In genomic region chr2:219713110-219713509, GRCh38 we compare ENCODE assay signal across 9 cellular contexts.
DNase-seq lines count a peak whose midpoint lies in the region; ATAC-seq and TF ChIP-seq lines count a peak whose summit lies in the region.
"Had no signal": no experiment of that assay in that cellular context is flagged by ENCODE, and none has a peak within 500 bp of the region (broad histone marks: within the 10 kb centered on the region; RNA-seq: fewer than 3 reads in every experiment).

No MANE protein-coding gene starts in this region.

- H4K91ac ChIP-seq in neuronal stem cell (ENCODE audit: low read depth, low read length, poor library complexity) = no peak overlapping the region

- peaks cover 0 to 3% (median 0%) of the 10 kb centered on the region in 3 experiments for H3K27me3 ChIP-seq in neuronal stem cell (ENCODE audit: control insufficient read depth in 3 of 3, insufficient read depth in 3 of 3, low read depth in 1 of 3, low read length in 3 of 3)
- no peaks in the 10 kb centered on the region for H3K27me3 ChIP-seq in upper lobe of right lung

- H3K18ac ChIP-seq in neuronal stem cell (ENCODE audit: low read length) = no peak overlapping the region

- H3K4me1 Mint-ChIP-seq in activated CD4-positive, alpha-beta memory T cell treated with anti-CD3 and anti-CD28 coated beads, Interleukin-2, amount 10 ng/mL, durations not matched to agents 7 days and 5 days = no peaks in the 10 kb centered on the region

- no peaks in the 10 kb centered on the region for H3K36me3 Mint-ChIP-seq in activated CD4-positive, alpha-beta memory T cell treated with anti-CD3 and anti-CD28 coated beads, Interleukin-2, amount 10 ng/mL, durations not matched to agents 7 days and 5 days (ENCODE audit: low read depth)

- no peak overlapping the region for H2BK12ac ChIP-seq in neuronal stem cell (ENCODE audit: low read length)

- no peak overlapping the region for H3K23ac ChIP-seq in neuronal stem cell (ENCODE audit: low read depth, low read length, poor library complexity)

- no peaks in the 10 kb centered on the region for H3K36me3 ChIP-seq in neuronal stem cell (replicated peaks in 1 of 2; ENCODE audit: control insufficient read depth in 2 of 2, insufficient read depth in 2 of 2, low read length in 2 of 2)
- H3K36me3 ChIP-seq in upper lobe of right lung = no peaks in the 10 kb centered on the region

- no CpG with 5 or more reads among the region's 1 CpG for WGBS in neuronal stem cell (ENCODE audit: extremely low coverage in 2 of 2, insufficient read length in 2 of 2, insufficient replicate concordance in 1 of 2), 2 donors

- H2AK5ac ChIP-seq in neuronal stem cell (ENCODE audit: low read depth, low read length) = no peak overlapping the region

- H2BK15ac ChIP-seq in neuronal stem cell (ENCODE audit: low read length) = no peak overlapping the region

- POLR2A ChIA-PET in activated CD4-positive, alpha-beta memory T cell treated with anti-CD3 and anti-CD28 coated beads, Interleukin-2, amount 10 ng/mL, durations not matched to agents 7 days and 5 days (lab: Charles Lee) = no interaction called here

- no peak overlapping the region for H4K8ac ChIP-seq in neuronal stem cell (ENCODE audit: low read depth, low read length)

- no peak overlapping the region for H3K27ac Mint-ChIP-seq in activated CD4-positive, alpha-beta memory T cell treated with anti-CD3 and anti-CD28 coated beads, Interleukin-2, amount 10 ng/mL, durations not matched to agents 7 days and 5 days

- H3K4me2 ChIP-seq in neuronal stem cell (ENCODE audit: insufficient read depth, low read length, poor library complexity, severe bottlenecking) = no peak overlapping the region

- H3K27ac ChIP-seq in neuronal stem cell (replicated peaks; ENCODE audit: low read length) (no peak overlapping the region), upper lobe of right lung (no peak overlapping the region)

- H3K9me3 ChIP-seq in neuronal stem cell (replicated peaks in 1 of 2; ENCODE audit: control insufficient read depth in 2 of 2, insufficient read depth in 1 of 2, low read depth in 1 of 2, low read length in 2 of 2) (peaks cover 0 to 10% of the 10 kb centered on the region in 2 donors), upper lobe of right lung (no peaks in the 10 kb centered on the region)

- intact Hi-C loops in upper lobe of right lung (cut with DNase I) = no loop called here

- H3K9me3 Mint-ChIP-seq in activated CD4-positive, alpha-beta memory T cell treated with anti-CD3 and anti-CD28 coated beads, Interleukin-2, amount 10 ng/mL, durations not matched to agents 7 days and 5 days = no peaks in the 10 kb centered on the region

- no peak overlapping the region for H2BK120ac ChIP-seq in neuronal stem cell (ENCODE audit: low read depth, low read length)

- TF ChIP-seq CTCF in upper lobe of right lung (IDR thresholded peaks at IDR 0.05) = no peak

- H3K4ac ChIP-seq in neuronal stem cell (ENCODE audit: low read length) = no peak overlapping the region

- H3K4me3 ChIP-seq in neuronal stem cell (ENCODE audit: low read length in 2 of 2) (no peak overlapping the region), upper lobe of right lung (no peak overlapping the region)

- no peaks in the 10 kb centered on the region for H3K4me1 ChIP-seq in neuronal stem cell (ENCODE audit: control insufficient read depth in 2 of 2, insufficient read depth in 1 of 2, low read depth in 1 of 2, low read length in 2 of 2)
- H3K4me1 ChIP-seq in upper lobe of right lung = no peaks in the 10 kb centered on the region

- H2BK5ac ChIP-seq in neuronal stem cell (ENCODE audit: low read length) = no peak overlapping the region

- H3K9ac ChIP-seq in neuronal stem cell (ENCODE audit: low read depth, low read length, poor library complexity) = no peak overlapping the region

- peaks cover 3% of the 10 kb centered on the region for H3K27me3 Mint-ChIP-seq in activated CD4-positive, alpha-beta memory T cell treated with anti-CD3 and anti-CD28 coated beads, Interleukin-2, amount 10 ng/mL, durations not matched to agents 7 days and 5 days

- H3K79me1 ChIP-seq in neuronal stem cell (ENCODE audit: low read depth, low read length) = no peaks in the 10 kb centered on the region

- ATAC-seq in HG03432 (IDR thresholded peaks at IDR 0.05; ENCODE audit: unreplicated experiment) (peak; percentile 83), upper lobe of right lung (no peak)

- H2AFZ ChIP-seq in neuronal stem cell (ENCODE audit: low read length) = peak overlapping the region; percentile 78

- DNase-seq in NCI-H2227 (lab: John Stamatoyannopoulos, UW; ENCODE audit: unreplicated experiment) = peak; percentile 19
- DNase-seq in NCI-H2227 treated with DMSO at 0.1 percent for 48 hours (lab: John Stamatoyannopoulos, UW) = no peak
- DNase-seq in SW480 (ENCODE audit: low spot score) = peak; percentile 26
- DNase-seq in neuronal stem cell (ENCODE audit: low spot score) = no peak
- DNase-seq in upper lobe of right lung = no peak
- no peak for DNase-seq in SHP77 treated with DMSO at 0.1 percent for 48 hours (lab: John Stamatoyannopoulos, UW)
- DNase-seq in activated CD4-positive, alpha-beta memory T cell treated with anti-CD3 and anti-CD28 coated beads, Interleukin-2, amount 10 ng/mL, durations not matched to agents 7 days and 5 days = no peak
- DNase-seq: activated CD4-positive, CD25-positive, alpha-beta regulatory T cell had no signal

- CTCF ChIA-PET in activated CD4-positive, alpha-beta memory T cell treated with anti-CD3 and anti-CD28 coated beads, Interleukin-2, amount 10 ng/mL, durations not matched to agents 7 days and 5 days (lab: Charles Lee) = no interaction called here

- H3K14ac ChIP-seq in neuronal stem cell (ENCODE audit: low read length) = no peak overlapping the region

- no peak overlapping the region for H3K4me3 Mint-ChIP-seq in activated CD4-positive, alpha-beta memory T cell treated with anti-CD3 and anti-CD28 coated beads, Interleukin-2, amount 10 ng/mL, durations not matched to agents 7 days and 5 days

Comparison
In these comparisons a context has a peak if more than half of its experiments do, and no peak if none do; other contexts are left out.
1. DNase-seq: peak in NCI-H2227 (single experiment) and SW480 (single experiment); none in NCI-H2227 treated with DMSO at 0.1 percent for 48 hours (single experiment), neuronal stem cell (single experiment), upper lobe of right lung (single experiment), SHP77 treated with DMSO at 0.1 percent for 48 hours (single experiment) and activated CD4-positive, alpha-beta memory T cell treated with anti-CD3 and anti-CD28 coated beads, Interleukin-2, amount 10 ng/mL, durations not matched to agents 7 days and 5 days (single experiment).